Comparison of ENCODE assay signal across 9 cellular contexts in the genomic region with DNA sequence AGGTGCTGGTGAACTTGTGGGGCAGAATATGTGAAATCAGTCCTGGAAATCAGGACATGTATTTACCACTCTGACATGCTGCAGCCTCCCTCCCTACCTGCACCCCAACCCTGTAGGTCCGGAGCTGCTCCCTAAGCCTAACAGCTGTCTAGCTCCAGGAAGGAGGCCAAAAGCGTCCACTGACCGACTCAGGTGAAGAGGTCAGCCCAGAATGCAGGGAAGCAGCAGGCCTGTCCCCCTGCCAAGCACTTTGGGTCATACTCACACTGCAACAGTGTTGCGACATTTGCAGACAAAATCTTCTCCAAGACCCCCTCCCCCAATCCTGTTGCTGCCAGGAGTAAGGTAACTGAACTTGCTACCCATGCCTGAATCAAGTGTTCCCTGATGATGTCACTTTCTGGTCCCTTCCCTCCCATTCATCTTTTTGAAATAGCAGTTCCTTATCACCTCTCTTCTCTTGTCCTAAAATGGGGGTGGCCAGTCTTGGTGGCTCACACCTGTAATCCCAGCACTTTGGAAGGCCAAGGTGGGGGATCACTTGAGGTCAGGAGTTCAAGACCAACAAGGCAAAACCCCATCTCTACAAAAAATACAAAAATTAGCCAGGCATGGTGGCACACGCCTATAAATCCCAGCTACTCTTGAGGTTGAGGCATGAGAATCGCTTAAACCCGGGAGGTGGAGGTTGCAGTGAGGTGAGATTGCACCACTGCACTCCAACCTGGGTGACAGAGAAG. TPM values are rescaled to one million over a fixed set of nuclear protein-coding genes. Genes with fewer than 3 reads are reported as not detected.
DNase-seq lines count a peak whose midpoint lies in the region; ATAC-seq, FAIRE-seq and TF ChIP-seq lines count a peak whose summit lies in the region.
"Had no signal": no experiment of that assay in that cellular context is flagged by ENCODE, and none has a peak within 500 bp of the region (broad histone marks: within the 10 kb centered on the region; RNA-seq: fewer than 3 reads in every experiment).

No MANE protein-coding gene starts in this region.

- no peaks in the 10 kb centered on the region for H3K36me3 Mint-ChIP-seq in naive thymus-derived CD8-positive, alpha-beta T cell

- H3K79me2 ChIP-seq in MM.1S (ENCODE audit: low read length): peaks cover 38% of the 10 kb centered on the region

- peak overlapping the region; percentile 82 for H2AFZ ChIP-seq in MM.1S (ENCODE audit: low read length)

- no peaks in the 10 kb centered on the region for H3K9me3 Mint-ChIP-seq in naive thymus-derived CD8-positive, alpha-beta T cell

- peaks cover 8 to 32% (median 25%) of the 10 kb centered on the region in 4 donors for H3K4me1 Mint-ChIP-seq in naive thymus-derived CD8-positive, alpha-beta T cell

- no peaks in the 10 kb centered on the region for H3K9me2 ChIP-seq in MM.1S (replicated peaks; ENCODE audit: insufficient read depth, low read length)

- H3K36me3 ChIP-seq in BLaER1 treated with 17β-estradiol and CSF1 and Interleukin-3, amounts not matched to agents 10 nM and 100 nM: peaks cover 0 to 20% (median 13%) of the 10 kb centered on the region in 11 experiments; a peak in 16 of 22 replicates
- no peaks in the 10 kb centered on the region for H3K36me3 ChIP-seq in MM.1S (replicated peaks; ENCODE audit: insufficient read depth, low read length)

- POLR2A ChIA-PET in naive thymus-derived CD8-positive, alpha-beta T cell (lab: Charles Lee): interaction anchor here (3.6 kb wide), 1 partner anchor 10 kb away, joined by 37 read pairs; a partner anchor contains a TSS

- peak overlapping the region; percentile 79 to 95 (median 92) for H3K4me2 ChIP-seq in BLaER1 treated with 17β-estradiol and CSF1 and Interleukin-3, amounts not matched to agents 10 nM and 100 nM
- H3K4me2 ChIP-seq in MM.1S (ENCODE audit: low read depth, low read length): peak overlapping the region; percentile 71; the same call in 1 of the 2 replicates

- ATAC-seq in naive thymus-derived CD8-positive, alpha-beta T cell: no peak

- peaks cover 36 to 80% (median 74%) of the 10 kb centered on the region in 10 experiments for H3K4me1 ChIP-seq in BLaER1 treated with 17β-estradiol and CSF1 and Interleukin-3, amounts not matched to agents 10 nM and 100 nM
- H3K4me1 ChIP-seq in MM.1S (ENCODE audit: low read length): peaks cover 12% of the 10 kb centered on the region; the same call in 1 of the 2 replicates

- H3K4me3 Mint-ChIP-seq in naive thymus-derived CD8-positive, alpha-beta T cell: peak overlapping the region; percentile 22 to 92 (median 81)

- peak overlapping the region in 9 of 11 experiments; percentile 65 to 94 (median 91); a peak in 12 of 22 replicates for H3K9ac ChIP-seq in BLaER1 treated with 17β-estradiol and CSF1 and Interleukin-3, amounts not matched to agents 10 nM and 100 nM
- H3K9ac ChIP-seq in MM.1S (ENCODE audit: low read length): no peak overlapping the region

- peak overlapping the region in 2 of 10 experiments; percentile 49 to 98; a peak in 1 of 20 replicates for H3K4me3 ChIP-seq in BLaER1 treated with 17β-estradiol and CSF1 and Interleukin-3, amounts not matched to agents 10 nM and 100 nM
- H3K4me3 ChIP-seq in MM.1S (ENCODE audit: low read length) (no peak overlapping the region), coronary artery (no peak overlapping the region)

- DNase-seq in MM.1S (no peak), coronary artery (ENCODE audit: low spot score) (no peak), RCC 7860 (ENCODE audit: low spot score) (no peak), SW480 (ENCODE audit: low spot score) (no peak), DMS153 (lab: John Stamatoyannopoulos, UW) (no peak), DMS53 (lab: John Stamatoyannopoulos, UW) (no peak)
- DNase-seq in naive thymus-derived CD8-positive, alpha-beta T cell: no peak
- DNase-seq: NCI-H1436 had no signal

- no peak for TF ChIP-seq CTCF in MM.1S (IDR thresholded peaks at IDR 0.05; ENCODE audit: low read length)
- no peak for TF ChIP-seq CTCF in coronary artery (IDR thresholded peaks at IDR 0.05)

- no peaks in the 10 kb centered on the region for H3F3A ChIP-seq in MM.1S (ENCODE audit: insufficient read depth, low read length)

- peak overlapping the region in 9 of 11 experiments; percentile 62 to 96 (median 87); a peak in 14 of 22 replicates for H3K27ac ChIP-seq in BLaER1 treated with 17β-estradiol and CSF1 and Interleukin-3, amounts not matched to agents 10 nM and 100 nM
- H3K27ac ChIP-seq in MM.1S (ENCODE audit: low read length): no peak overlapping the region
- H3K27ac ChIP-seq in coronary artery: peak overlapping the region; percentile 71 to 92

- H3K27ac Mint-ChIP-seq in naive thymus-derived CD8-positive, alpha-beta T cell: peak overlapping the region in 5 of 10 donors; percentile 15 to 80 (median 72)

- H4K20me1 ChIP-seq in BLaER1 treated with 17β-estradiol and CSF1 and Interleukin-3, amounts not matched to agents 10 nM and 100 nM: peaks cover 17 to 36% (median 33%) of the 10 kb centered on the region in 11 experiments; a peak in 21 of 22 replicates
- H4K20me1 ChIP-seq in MM.1S (ENCODE audit: insufficient read depth, low read length): no peaks in the 10 kb centered on the region

- H3K9me3 ChIP-seq in BLaER1 treated with 17β-estradiol and CSF1 and Interleukin-3, amounts not matched to agents 10 nM and 100 nM (replicated peaks in 1 of 11): no peaks in the 10 kb centered on the region
- no peaks in the 10 kb centered on the region for H3K9me3 ChIP-seq in MM.1S (replicated peaks; ENCODE audit: insufficient read depth, low read length)

- H3K27me3 Mint-ChIP-seq in naive thymus-derived CD8-positive, alpha-beta T cell: no peaks in the 10 kb centered on the region

- no peak for FAIRE-seq in RCC 7860 (lab: Jason Lieb, UNC)

- no peaks in the 10 kb centered on the region for H3K27me3 ChIP-seq in BLaER1 treated with 17β-estradiol and CSF1 and Interleukin-3, amounts not matched to agents 10 nM and 100 nM
- no peaks in the 10 kb centered on the region for H3K27me3 ChIP-seq in MM.1S (replicated peaks; ENCODE audit: insufficient read depth, low read length)

RNA-seq across cellular contexts. Expression of a gene that starts 1.3 kb away (rescaled TPM):
- total RNA-seq in naive thymus-derived CD8-positive, alpha-beta T cell: 10 to 100 TPM; 69.9 to 79.3 TPM
- polyA plus RNA-seq in naive thymus-derived CD8-positive, alpha-beta T cell: 10 to 100 TPM; 42.7 to 61.3 (median 50.1) TPM

RNA-seq across cellular contexts. Expression of a gene that starts 10.4 kb away (rescaled TPM):
- not detected for total RNA-seq in naive thymus-derived CD8-positive, alpha-beta T cell
- under 1 TPM in 2 of 3 donors, not detected in 1; 0.08 to 0.09 TPM for polyA plus RNA-seq in naive thymus-derived CD8-positive, alpha-beta T cell

RNA-seq across cellular contexts. Expression of a gene that starts 46.6 kb away (rescaled TPM):
- 10 to 100 TPM; 30.6 to 34.1 TPM for total RNA-seq in naive thymus-derived CD8-positive, alpha-beta T cell
- polyA plus RNA-seq in naive thymus-derived CD8-positive, alpha-beta T cell: 10 to 100 TPM; 27.0 to 33.6 (median 27.5) TPM

RNA-seq across cellular contexts. Expression of a gene that starts 54.8 kb away (rescaled TPM):
- total RNA-seq in naive thymus-derived CD8-positive, alpha-beta T cell: 10 to 100 TPM; 21.6 to 22.6 TPM
- polyA plus RNA-seq in naive thymus-derived CD8-positive, alpha-beta T cell: 1 to 10 TPM; 5.0 to 6.3 (median 5.4) TPM
